9 cellular contexts compared by ENCODE assay signal in the genomic region with DNA sequence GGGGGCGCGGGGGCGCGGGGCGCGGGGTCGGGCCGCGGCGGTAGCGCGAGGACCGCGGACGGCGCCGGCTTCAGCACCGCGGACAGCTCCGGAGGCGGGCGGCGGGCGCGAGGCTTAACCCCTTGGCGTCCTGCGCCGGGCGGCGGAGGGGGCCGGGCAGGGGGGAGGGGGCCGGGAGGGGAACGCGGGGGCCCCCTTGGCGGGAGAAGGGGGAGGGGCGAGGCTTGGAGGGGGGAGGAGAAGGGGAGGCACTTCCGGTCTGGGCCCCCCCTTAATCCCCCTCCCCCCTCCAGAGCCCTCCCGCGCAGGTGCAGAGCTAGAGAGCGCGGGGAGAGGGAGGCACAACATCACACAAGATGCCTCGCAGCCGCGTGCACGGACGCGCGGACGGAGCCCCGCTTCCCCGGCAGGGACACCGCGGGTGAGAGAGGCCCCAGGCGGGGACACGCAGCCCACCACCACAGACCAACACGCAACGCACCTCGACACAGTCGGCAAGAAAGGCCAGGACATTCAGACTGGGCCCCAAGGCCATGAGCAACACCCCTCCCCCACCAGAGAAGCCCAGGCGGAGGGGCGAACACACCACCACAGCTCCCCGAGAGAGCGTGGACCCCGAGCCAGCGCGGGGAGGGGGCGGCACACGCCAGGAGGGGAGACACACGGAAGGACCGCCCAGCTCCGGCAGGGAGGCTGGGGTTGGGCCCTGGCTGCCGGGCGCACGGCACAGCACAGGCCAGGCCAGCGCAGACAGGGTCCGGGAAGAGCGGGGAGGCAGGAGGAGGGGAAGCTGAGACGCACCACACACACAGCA.
DNase-seq lines count a peak whose midpoint lies in the region; ATAC-seq lines count a peak whose summit lies in the region.
"Had no signal": no experiment of that assay in that cellular context is flagged by ENCODE, and none has a peak within 500 bp of the region (broad histone marks: within the 10 kb centered on the region; RNA-seq: fewer than 3 reads in every experiment).

No MANE protein-coding gene starts in this region.

- H3K4me3 ChIP-seq in iPS-11a (ENCODE audit: low read depth, low read length), result peak overlapping the region; percentile 40
- H3K4me3 ChIP-seq: psoas muscle had no signal

- DNase-seq in AG08395 (ENCODE audit: low spot score), result peak; percentile 51
- peak; percentile 48 for DNase-seq in GM19238 (ENCODE audit: insufficient read length, low spot score)
- peak; percentile 35 to 67 for DNase-seq in SHP77 (lab: John Stamatoyannopoulos, UW)
- DNase-seq in NCI-H1048 (lab: John Stamatoyannopoulos, UW), result no peak

- ATAC-seq in HG02798 (IDR thresholded peaks at IDR 0.05; ENCODE audit: poor library complexity, unreplicated experiment), result no peak
- ATAC-seq in HG03520 (IDR thresholded peaks at IDR 0.05; ENCODE audit: unreplicated experiment), result no peak
- ATAC-seq in GM21717 (IDR thresholded peaks at IDR 0.05; ENCODE audit: unreplicated experiment), result no peak
- ATAC-seq: psoas muscle had no signal
